Comparison of ENCODE assay signal across 10 cellular contexts in genomic region chr19:3977242-3978143, GRCh38. TPM values are rescaled to one million over a fixed set of nuclear protein-coding genes. Genes with fewer than 3 reads are reported as not detected.
DNase-seq lines count a peak whose midpoint lies in the region; ATAC-seq and TF ChIP-seq lines count a peak whose summit lies in the region.
"Had no signal": no experiment of that assay in that cellular context is flagged by ENCODE, and none has a peak within 500 bp of the region (broad histone marks: within the 10 kb centered on the region; RNA-seq: fewer than 3 reads in every experiment).

No MANE protein-coding gene starts in this region.

- H3K4me1 Mint-ChIP-seq in MCF 10A (ENCODE audit: insufficient read depth, unreplicated experiment) = peaks cover under 1% of the 10 kb centered on the region
- H3K4me1 Mint-ChIP-seq in activated CD8-positive, alpha-beta memory T cell treated with anti-CD3 and anti-CD28 coated beads, Interleukin-2, amount 10 ng/mL, durations not matched to agents 7 days and 5 days = peaks cover 27% of the 10 kb centered on the region

- H3K36me3 ChIP-seq in mammary epithelial cell (ENCODE audit: insufficient read depth, low read length) (peaks cover 60% of the 10 kb centered on the region), thoracic aorta (peaks cover 72% of the 10 kb centered on the region)

- H3K27ac ChIP-seq in mammary epithelial cell (ENCODE audit: insufficient read depth, low read depth, low read length) (no peak overlapping the region), thoracic aorta (peak overlapping the region in 1 of 2 donors; percentile 50)
- H3K27ac ChIP-seq: KMS-11 had no signal

- POLR2A ChIA-PET in MCF 10A (lab: Yijun Ruan, JAX) = interaction anchor here (0.8 to 8.9 kb wide), 3 partner anchors 7 to 9 kb away, joined by 3 to 245 read pairs (median 3); partner anchors contain the start of genes DAPK3 and EEF2

- CTCF ChIA-PET in mammary epithelial cell (lab: Charles Lee; ENCODE audit: low non-redundant PET) (no interaction called here), MCF 10A (lab: Yijun Ruan, JAX) (interaction anchor here (1.0 to 1.4 kb wide), 2 partner anchors 8 to 10 kb away, joined by 4 to 5 read pairs; no protein-coding TSS in a partner anchor)
- CTCF ChIA-PET in activated CD8-positive, alpha-beta memory T cell treated with anti-CD3 and anti-CD28 coated beads, Interleukin-2, amount 10 ng/mL, durations not matched to agents 7 days and 5 days (lab: Charles Lee) = interaction anchor here (1.3 kb wide), 1 partner anchor 10 kb away, joined by 8 read pairs; no protein-coding TSS in a partner anchor

- dilution Hi-C loops in mammary epithelial cell (cut with HindIII; ENCODE audit: low sequenced_read_pairs) = no loop called here

- in situ Hi-C loops in mammary epithelial cell (cut with MboI; ENCODE audit: low sequenced_read_pairs in 2 of 2) = no loop called here

- peak; percentile 14 to 27 for TF ChIP-seq CTCF in mammary epithelial cell (conservative IDR thresholded peaks at IDR 0.05 in 1 of 2, IDR thresholded peaks at IDR 0.05 in 1 of 2; ENCODE audit: extremely low read depth in 1 of 2, insufficient read depth in 1 of 2, low read depth in 1 of 2, low read length in 2 of 2)
- TF ChIP-seq CTCF in MCF 10A (IDR thresholded peaks at IDR 0.05; ENCODE audit: unreplicated experiment) = no peak
- TF ChIP-seq CTCF in thoracic aorta (IDR thresholded peaks at IDR 0.05) = peak; percentile 16

- no peak overlapping the region for H3K27ac Mint-ChIP-seq in MCF 10A (ENCODE audit: low read depth, unreplicated experiment)
- no peak overlapping the region for H3K27ac Mint-ChIP-seq in activated CD8-positive, alpha-beta memory T cell treated with anti-CD3 and anti-CD28 coated beads, Interleukin-2, amount 10 ng/mL, durations not matched to agents 7 days and 5 days

- peaks cover 59% of the 10 kb centered on the region for H4K20me1 ChIP-seq in mammary epithelial cell (ENCODE audit: insufficient read depth, low read length)

- H3K9me3 Mint-ChIP-seq in MCF 10A (ENCODE audit: unreplicated experiment) = no peaks in the 10 kb centered on the region
- no peaks in the 10 kb centered on the region for H3K9me3 Mint-ChIP-seq in activated CD8-positive, alpha-beta memory T cell treated with anti-CD3 and anti-CD28 coated beads, Interleukin-2, amount 10 ng/mL, durations not matched to agents 7 days and 5 days (ENCODE audit: low read depth)

- no peak overlapping the region for H3K4me3 ChIP-seq in mammary epithelial cell (replicated peaks in 1 of 3; ENCODE audit: insufficient read depth in 1 of 3, low read depth in 2 of 3, low read length in 3 of 3)
- H3K4me3 ChIP-seq in thoracic aorta = no peak overlapping the region

- H3K9ac ChIP-seq in mammary epithelial cell (ENCODE audit: insufficient read depth, low read length) = no peak overlapping the region
- H3K9ac ChIP-seq: KMS-11 had no signal

- ATAC-seq in activated CD8-positive, alpha-beta memory T cell treated with anti-CD3 and anti-CD28 coated beads, Interleukin-2, amount 10 ng/mL, durations not matched to agents 7 days and 5 days = no peak
- no peak for ATAC-seq in thoracic aorta (ENCODE audit: insufficient number of reproducible peaks, low FRiP score, low read depth)
- ATAC-seq in GM19463 (IDR thresholded peaks at IDR 0.05; ENCODE audit: unreplicated experiment) = no peak

- H3K27me3 ChIP-seq in mammary epithelial cell (ENCODE audit: insufficient read depth, low read length) = no peaks in the 10 kb centered on the region
- no peaks in the 10 kb centered on the region for H3K27me3 ChIP-seq in thoracic aorta (replicated peaks; ENCODE audit: insufficient read depth)

- BruUV-seq in mammary epithelial cell (replicated peaks; lab: Mats Ljungman, UMichigan) = no TSS peak
- BruUV-seq in MCF 10A (replicated peaks; lab: Mats Ljungman, UMichigan) = no TSS peak

- no peak overlapping the region for H3K4me2 ChIP-seq in mammary epithelial cell (ENCODE audit: insufficient read depth, low read depth, low read length)
- H3K4me2 ChIP-seq: KMS-11 had no signal

- 89% methylated on average over 43 of the region's 59 CpGs for WGBS in mammary epithelial cell (ENCODE audit: low coverage, missing lambda C conversion rate)

- intact Hi-C loops in mammary epithelial cell (cut with micrococcal nuclease) = no loop called here
- intact Hi-C loops in MCF 10A (cut with micrococcal nuclease) = no loop called here

- H3K4me1 ChIP-seq in mammary epithelial cell (ENCODE audit: insufficient read depth, low read length) = peaks cover 23% of the 10 kb centered on the region
- peaks cover 0 to 1% of the 10 kb centered on the region in 2 donors for H3K4me1 ChIP-seq in thoracic aorta (ENCODE audit: control insufficient read depth in 1 of 2, low read depth in 2 of 2)

- DNase-seq in mammary epithelial cell = no peak
- no peak for DNase-seq in MCF 10A (ENCODE audit: unreplicated experiment)
- peak; percentile 41 for DNase-seq in activated CD8-positive, alpha-beta memory T cell treated with anti-CD3 and anti-CD28 coated beads, Interleukin-2, amount 10 ng/mL, durations not matched to agents 7 days and 5 days
- DNase-seq in iPS-NIHi11 (ENCODE audit: low spot score) = peak; percentile 47
- no peak for DNase-seq in thoracic aorta (ENCODE audit: low spot score)
- no peak for DNase-seq in NCI-H82 treated with DMSO at 0.1 percent for 48 hours (lab: John Stamatoyannopoulos, UW; ENCODE audit: unreplicated experiment)
- no peak for DNase-seq in NCI-H748 (lab: John Stamatoyannopoulos, UW; ENCODE audit: unreplicated experiment)
- DNase-seq: stimulated activated CD4-positive, alpha-beta T cell treated with anti-CD3 and anti-CD28 coated beads, Interleukin-4, amount 100 ng/mL, for 4 hours had no signal

- H2AFZ ChIP-seq in mammary epithelial cell (ENCODE audit: low read depth, low read length) = no peak overlapping the region

- peaks cover 84% of the 10 kb centered on the region for H3K36me3 Mint-ChIP-seq in MCF 10A (ENCODE audit: insufficient read depth, unreplicated experiment)
- peaks cover 56% of the 10 kb centered on the region for H3K36me3 Mint-ChIP-seq in activated CD8-positive, alpha-beta memory T cell treated with anti-CD3 and anti-CD28 coated beads, Interleukin-2, amount 10 ng/mL, durations not matched to agents 7 days and 5 days

- no peak overlapping the region for H3K4me3 Mint-ChIP-seq in MCF 10A (ENCODE audit: unreplicated experiment)
- H3K4me3 Mint-ChIP-seq in activated CD8-positive, alpha-beta memory T cell treated with anti-CD3 and anti-CD28 coated beads, Interleukin-2, amount 10 ng/mL, durations not matched to agents 7 days and 5 days = no peak overlapping the region

- no peaks in the 10 kb centered on the region for H3K27me3 Mint-ChIP-seq in MCF 10A (ENCODE audit: insufficient read depth, unreplicated experiment)
- H3K27me3 Mint-ChIP-seq in activated CD8-positive, alpha-beta memory T cell treated with anti-CD3 and anti-CD28 coated beads, Interleukin-2, amount 10 ng/mL, durations not matched to agents 7 days and 5 days = no peaks in the 10 kb centered on the region

- H3K79me2 ChIP-seq in mammary epithelial cell (ENCODE audit: insufficient read depth, low read length) = peaks cover 75% of the 10 kb centered on the region

- H3K9me3 ChIP-seq in mammary epithelial cell (replicated peaks; ENCODE audit: insufficient read depth, low read length) (no peaks in the 10 kb centered on the region), thoracic aorta (no peaks in the 10 kb centered on the region)

RNA-seq across cellular contexts. Expression of gene DAPK3, which starts 6.6 kb away (rescaled TPM):
- total RNA-seq in mammary epithelial cell = 10 to 100 TPM; 69.2 to 99.9 TPM
- 37.3 TPM for polyA plus RNA-seq in mammary epithelial cell
- polyA minus RNA-seq in mammary epithelial cell = 92.3 TPM
- total RNA-seq in MCF 10A (2022) = 60.9 and 61.2 TPM in 2 replicates
- 10 to 100 TPM; 49.3 to 53.0 TPM for total RNA-seq in activated CD8-positive, alpha-beta memory T cell treated with anti-CD3 and anti-CD28 coated beads, Interleukin-2, amount 10 ng/mL, durations not matched to agents 7 days and 5 days
- 100 to 1,000 TPM; 167 to 241 TPM for total RNA-seq in thoracic aorta

RNA-seq across cellular contexts. Expression of gene EEF2, which starts 7.8 kb away (rescaled TPM):
- total RNA-seq in mammary epithelial cell = 1,000 to 10,000 TPM; 2,299 to 2,969 TPM
- 1,137 TPM for polyA plus RNA-seq in mammary epithelial cell
- polyA minus RNA-seq in mammary epithelial cell = 1,027 TPM
- total RNA-seq in MCF 10A (2022) = 2,296 and 3,126 TPM in 2 replicates
- 1,000 to 10,000 TPM; 1,382 to 1,952 TPM for total RNA-seq in activated CD8-positive, alpha-beta memory T cell treated with anti-CD3 and anti-CD28 coated beads, Interleukin-2, amount 10 ng/mL, durations not matched to agents 7 days and 5 days
- total RNA-seq in thoracic aorta = 1,000 to 10,000 TPM; 1,268 to 1,436 TPM

RNA-seq across cellular contexts. Expression of gene PIAS4, which starts 30.0 kb away (rescaled TPM):
- 10 to 100 TPM; 20.8 to 29.9 TPM for total RNA-seq in mammary epithelial cell
- 11.5 TPM for polyA plus RNA-seq in mammary epithelial cell
- polyA minus RNA-seq in mammary epithelial cell = 13.7 TPM
- total RNA-seq in MCF 10A (2022) = 15.1 and 31.4 TPM in 2 replicates
- total RNA-seq in activated CD8-positive, alpha-beta memory T cell treated with anti-CD3 and anti-CD28 coated beads, Interleukin-2, amount 10 ng/mL, durations not matched to agents 7 days and 5 days = 10 to 100 TPM; 34.0 to 39.4 TPM
- 10 to 100 TPM; 10.2 to 32.2 TPM for total RNA-seq in thoracic aorta

RNA-seq across cellular contexts. Expression of gene NMRK2, which starts 44.6 kb away (rescaled TPM):
- total RNA-seq in mammary epithelial cell (not detected), MCF 10A (2022) (not detected in 2 replicates), thoracic aorta (1 to 10 TPM in 1 of 2 donors, not detected in 1; 1.8 TPM)
- not detected for polyA plus RNA-seq in mammary epithelial cell
- not detected for polyA minus RNA-seq in mammary epithelial cell
- total RNA-seq in activated CD8-positive, alpha-beta memory T cell treated with anti-CD3 and anti-CD28 coated beads, Interleukin-2, amount 10 ng/mL, durations not matched to agents 7 days and 5 days = not detected

Comparison
In these comparisons a context has a peak if more than half of its experiments do, and no peak if none do; other contexts are left out.
1. DNase-seq: peak in activated CD8-positive, alpha-beta memory T cell treated with anti-CD3 and anti-CD28 coated beads, Interleukin-2, amount 10 ng/mL, durations not matched to agents 7 days and 5 days (single experiment) and iPS-NIHi11 (single experiment); none in mammary epithelial cell (single experiment), MCF 10A (single experiment), thoracic aorta (single experiment), NCI-H82 treated with DMSO at 0.1 percent for 48 hours (single experiment) and NCI-H748 (single experiment).